ENCODE assay signal across 13 cellular contexts in the genomic region with DNA sequence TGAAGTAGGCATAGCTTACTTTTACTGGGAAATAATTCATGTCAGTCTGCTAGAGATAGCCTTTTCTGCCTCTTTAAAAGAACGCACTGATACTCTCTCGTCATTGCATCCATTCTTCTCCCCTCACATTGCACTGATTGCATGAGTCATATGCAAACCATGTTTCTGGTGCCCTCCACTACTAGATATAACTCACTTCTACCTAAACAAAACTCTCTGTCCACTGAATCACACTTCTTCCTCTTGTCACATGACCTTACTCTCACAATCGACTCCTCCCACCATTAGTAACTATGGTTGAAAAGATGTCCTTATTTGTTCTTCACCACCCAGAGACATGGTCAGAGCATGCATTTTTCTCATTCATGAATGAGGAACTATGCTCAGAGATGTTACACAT.
DNase-seq lines count a peak whose midpoint lies in the region; ATAC-seq and TF ChIP-seq lines count a peak whose summit lies in the region.
"Had no signal": no experiment of that assay in that cellular context is flagged by ENCODE, and none has a peak within 500 bp of the region (broad histone marks: within the 10 kb centered on the region; RNA-seq: fewer than 3 reads in every experiment).

No MANE protein-coding gene starts in this region.

- H3K4me3 ChIP-seq in upper lobe of left lung: no peak overlapping the region
- H3K4me3 ChIP-seq: BLaER1 had no signal

- H3K27ac ChIP-seq in upper lobe of left lung: no peak overlapping the region
- H3K27ac ChIP-seq: BLaER1 had no signal

- TF ChIP-seq EP300 in upper lobe of left lung (IDR thresholded peaks at IDR 0.05): no peak

- no peaks in the 10 kb centered on the region for H3K27me3 ChIP-seq in upper lobe of left lung
- H3K27me3 ChIP-seq: BLaER1 had no signal

- TF ChIP-seq POLR2A in upper lobe of left lung (IDR thresholded peaks at IDR 0.05): no peak

- DNase-seq in Caki2 (ENCODE audit: low read depth): peak; percentile 79
- peak; percentile 54 for DNase-seq in HCEC 1CT
- DNase-seq in hepatic stellate cell (ENCODE audit: low spot score): peak; percentile 20
- DNase-seq in stimulated activated naive CD4-positive, alpha-beta T cell treated with Interleukin-2 at 50 U/mL for 16 hours (lab: John Stamatoyannopoulos, UW): no peak
- DNase-seq in upper lobe of left lung: no peak
- DNase-seq in NAMALWA (ENCODE audit: low spot score): no peak
- DNase-seq in GM03348 (ENCODE audit: low spot score): no peak
- DNase-seq: activated CD8-positive, alpha-beta memory T cell treated with anti-CD3 and anti-CD28 coated beads, Interleukin-2, amount 10 ng/mL, durations not matched to agents 7 days and 5 days; activated naive CD8-positive, alpha-beta T cell treated with anti-CD3 and anti-CD28 coated beads, Interleukin-2, amount 50 U/mL, for 24 hours; hypothalamus; NCI-H1436 treated with DMSO at 0.1 percent for 48 hours had no signal

- no peak for TF ChIP-seq CTCF in upper lobe of left lung (IDR thresholded peaks at IDR 0.05)

- H3K36me3 ChIP-seq in upper lobe of left lung: no peaks in the 10 kb centered on the region
- H3K36me3 ChIP-seq: BLaER1 had no signal

- no peaks in the 10 kb centered on the region for H3K4me1 ChIP-seq in upper lobe of left lung

- no peaks in the 10 kb centered on the region for H3K9me3 ChIP-seq in upper lobe of left lung
- H3K9me3 ChIP-seq: BLaER1 had no signal

- WGBS in upper lobe of left lung, 2 donors: 94 to 96% methylated on average over 3 of the region's 3 CpGs

- in situ Hi-C loops in Caki2 (cut with HindIII; ENCODE audit: low pct_unique_long_range_greater_than_20kb, low sequenced_read_pairs): no loop called here

- peak; percentile 90 for ATAC-seq in SK-N-SH treated with all-trans-retinoic acid at 6 μM for 48 hours
- ATAC-seq in upper lobe of left lung (ENCODE audit: low FRiP score in 2 of 2): no peak
- ATAC-seq: activated CD8-positive, alpha-beta memory T cell treated with anti-CD3 and anti-CD28 coated beads, Interleukin-2, amount 10 ng/mL, durations not matched to agents 7 days and 5 days; activated naive CD8-positive, alpha-beta T cell treated with anti-CD3 and anti-CD28 coated beads, Interleukin-2, amount 50 U/mL, for 24 hours had no signal

TF ChIP-seq in SK-N-SH treated with all-trans-retinoic acid at 6 μM for 48 hours, 23 proteins besides CTCF, POLR2A, EP300 and RAD21:
- TF ChIP-seq SNAI2 (CRISPR knock-in tag; IDR thresholded peaks at IDR 0.05): 0 out of 2 replicates have a peak, but pooled peaks have one; percentile 34
- no peak for TF ChIP-seq GLIS3 (CRISPR knock-in tag; IDR thresholded peaks at IDR 0.05)
- TF ChIP-seq ISL1 (CRISPR knock-in tag; IDR thresholded peaks at IDR 0.05): 0 out of 2 replicates have a peak, but pooled peaks have one; percentile 31

Comparison
In these comparisons a context has a peak if more than half of its experiments do, and no peak if none do; other contexts are left out.
1. DNase-seq: peak in Caki2 (single experiment), HCEC 1CT (single experiment) and hepatic stellate cell (single experiment); none in stimulated activated naive CD4-positive, alpha-beta T cell treated with Interleukin-2 at 50 U/mL for 16 hours (single experiment), upper lobe of left lung (0 of 2), NAMALWA (single experiment) and GM03348 (single experiment).